ENCODE assay signal across 18 cellular contexts in the genomic region with DNA sequence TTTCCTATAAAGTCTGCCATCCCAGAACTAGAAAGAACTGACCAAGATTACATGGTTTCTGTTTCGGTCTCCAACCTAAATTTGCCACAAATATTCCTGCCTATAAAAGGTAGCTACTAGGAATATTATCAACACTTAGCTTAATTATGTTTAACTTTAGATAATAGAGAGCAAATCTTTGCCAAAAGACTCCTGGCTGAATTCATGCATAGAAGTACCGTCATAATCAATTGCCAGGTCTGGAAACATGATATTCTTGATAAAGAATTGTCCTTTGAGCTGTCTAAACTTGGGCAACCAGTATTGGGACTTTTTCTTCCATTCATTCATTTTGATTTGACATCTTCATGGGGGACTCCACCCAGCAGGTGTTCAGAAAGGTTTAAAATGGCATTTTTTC. TPM values are rescaled to one million over a fixed set of nuclear protein-coding genes. Genes with fewer than 3 reads are reported as not detected.
A peak's percentile ranks its signal among the peaks of the same experiment; 100 is the strongest.
DNase-seq lines count a peak whose midpoint lies in the region; ATAC-seq and TF ChIP-seq lines count a peak whose summit lies in the region.
"Had no signal": no experiment of that assay in that cellular context is flagged by ENCODE, and none has a peak within 500 bp of the region (broad histone marks: within the 10 kb centered on the region; RNA-seq: fewer than 3 reads in every experiment).

No MANE protein-coding gene starts in this region.

- H3K27ac Mint-ChIP-seq in progenitor cell of endocrine pancreas, result peak overlapping the region; percentile 69
- H3K27ac Mint-ChIP-seq: CD4-positive, alpha-beta memory T cell; GM23338 had no signal

- peaks cover 1% of the 10 kb centered on the region for H3K9me3 Mint-ChIP-seq in progenitor cell of endocrine pancreas (ENCODE audit: low read depth)
- no peaks in the 10 kb centered on the region for H3K9me3 Mint-ChIP-seq in activated T-cell treated with anti-CD3 and anti-CD28 coated beads, Interleukin-2, amount 50 U/mL, for 4 hours
- H3K9me3 Mint-ChIP-seq: GM23338 had no signal

- H3K4me3 Mint-ChIP-seq in progenitor cell of endocrine pancreas (ENCODE audit: low read depth), result no peak overlapping the region
- H3K4me3 Mint-ChIP-seq in activated T-cell treated with anti-CD3 and anti-CD28 coated beads, Interleukin-2, amount 50 U/mL, for 4 hours, result no peak overlapping the region
- H3K4me3 Mint-ChIP-seq: CD4-positive, alpha-beta memory T cell; GM23338 had no signal

- intact Hi-C loops in posterior cingulate gyrus (cut with DNase I), result no loop called here
- intact Hi-C loops in Right ventricle myocardium inferior (cut with DNase I), result no loop called here

- H3K27me3 Mint-ChIP-seq in progenitor cell of endocrine pancreas, result peaks cover 3% of the 10 kb centered on the region
- H3K27me3 Mint-ChIP-seq in activated T-cell treated with anti-CD3 and anti-CD28 coated beads, Interleukin-2, amount 50 U/mL, for 4 hours (ENCODE audit: low read depth), result peaks cover 20% of the 10 kb centered on the region

- peak; percentile 50 for DNase-seq in HT-29 (ENCODE audit: low spot score)
- DNase-seq in NCI-H1105 treated with DMSO at 0.1 percent for 48 hours (lab: John Stamatoyannopoulos, UW), result peak; percentile 71
- no peak for DNase-seq in progenitor cell of endocrine pancreas (ENCODE audit: low spot score, unreplicated experiment)
- no peak for DNase-seq in posterior cingulate gyrus
- DNase-seq in activated T-cell treated with anti-CD3 and anti-CD28 coated beads, Interleukin-2, amount 50 U/mL, for 4 hours, result no peak
- DNase-seq in Right ventricle myocardium inferior (ENCODE audit: missing footprints), result no peak
- DNase-seq in central memory CD4-positive, alpha-beta T cell, result no peak
- DNase-seq: BE2C; CD4-positive, alpha-beta memory T cell; DMS53; H7 had no signal

- ATAC-seq in activated T-cell treated with anti-CD3 and anti-CD28 coated beads, Interleukin-2, amount 50 U/mL, for 4 hours, result no peak
- no peak for ATAC-seq in Right ventricle myocardium inferior
- ATAC-seq: A549, GM12878, GM23338, HepG2 had no signal

- TF ChIP-seq CTCF in VCaP (conservative IDR thresholded peaks at IDR 0.05) (no peak), progenitor cell of endocrine pancreas (IDR thresholded peaks at IDR 0.05; ENCODE audit: unreplicated experiment) (no peak)

- H3K4me1 Mint-ChIP-seq in progenitor cell of endocrine pancreas (ENCODE audit: low read depth), result peaks cover 20% of the 10 kb centered on the region
- H3K4me1 Mint-ChIP-seq in activated T-cell treated with anti-CD3 and anti-CD28 coated beads, Interleukin-2, amount 50 U/mL, for 4 hours (ENCODE audit: low read depth), result no peaks in the 10 kb centered on the region
- H3K4me1 Mint-ChIP-seq: GM23338 had no signal

- peak overlapping the region; percentile 8; the same call in 1 of the 2 replicates for H3K27ac ChIP-seq in VCaP
- H3K27ac ChIP-seq: A549, C4-2B had no signal

- H3K36me3 Mint-ChIP-seq in progenitor cell of endocrine pancreas (ENCODE audit: insufficient read depth), result no peaks in the 10 kb centered on the region
- H3K36me3 Mint-ChIP-seq in activated T-cell treated with anti-CD3 and anti-CD28 coated beads, Interleukin-2, amount 50 U/mL, for 4 hours (ENCODE audit: insufficient read depth), result no peaks in the 10 kb centered on the region
- H3K36me3 Mint-ChIP-seq: CD4-positive, alpha-beta memory T cell had no signal

RNA-seq across cellular contexts. Expression of a gene that starts 22.4 kb away (rescaled TPM):
- not detected in 2 replicates for total RNA-seq in HT-29 (2014; rRNA removed; shearing (Covaris generic))
- 0.75 and 1.2 TPM in 2 replicates for total RNA-seq in progenitor cell of endocrine pancreas
- 1 to 10 TPM; 1.5 to 2.3 (median 1.7) TPM for total RNA-seq in activated T-cell treated with anti-CD3 and anti-CD28 coated beads, Interleukin-2, amount 50 U/mL, for 4 hours
- total RNA-seq in Right ventricle myocardium inferior, result 2.9 TPM
- total RNA-seq: G401, HepG2 had no signal

RNA-seq across cellular contexts. Expression of a gene that starts 27.8 kb away (rescaled TPM):
- 0.08 and 0.23 TPM in 2 replicates for total RNA-seq in HT-29 (2014; rRNA removed; shearing (Covaris generic))
- total RNA-seq in progenitor cell of endocrine pancreas, result 0.05 and 0.09 TPM in 2 replicates
- not detected for total RNA-seq in activated T-cell treated with anti-CD3 and anti-CD28 coated beads, Interleukin-2, amount 50 U/mL, for 4 hours
- total RNA-seq in Right ventricle myocardium inferior, result 2.9 TPM
- total RNA-seq: CD4-positive, alpha-beta memory T cell; GM12878; HepG2 had no signal

Comparison
In these comparisons a context has a peak if more than half of its experiments do, and no peak if none do; other contexts are left out.
1. DNase-seq: peak in HT-29 (single experiment) and NCI-H1105 treated with DMSO at 0.1 percent for 48 hours (single experiment); none in progenitor cell of endocrine pancreas (single experiment), posterior cingulate gyrus (0 of 10), activated T-cell treated with anti-CD3 and anti-CD28 coated beads, Interleukin-2, amount 50 U/mL, for 4 hours (single experiment), Right ventricle myocardium inferior (single experiment) and central memory CD4-positive, alpha-beta T cell (single experiment).